Comparison of ENCODE assay signal across 8 cellular contexts in the genomic region with DNA sequence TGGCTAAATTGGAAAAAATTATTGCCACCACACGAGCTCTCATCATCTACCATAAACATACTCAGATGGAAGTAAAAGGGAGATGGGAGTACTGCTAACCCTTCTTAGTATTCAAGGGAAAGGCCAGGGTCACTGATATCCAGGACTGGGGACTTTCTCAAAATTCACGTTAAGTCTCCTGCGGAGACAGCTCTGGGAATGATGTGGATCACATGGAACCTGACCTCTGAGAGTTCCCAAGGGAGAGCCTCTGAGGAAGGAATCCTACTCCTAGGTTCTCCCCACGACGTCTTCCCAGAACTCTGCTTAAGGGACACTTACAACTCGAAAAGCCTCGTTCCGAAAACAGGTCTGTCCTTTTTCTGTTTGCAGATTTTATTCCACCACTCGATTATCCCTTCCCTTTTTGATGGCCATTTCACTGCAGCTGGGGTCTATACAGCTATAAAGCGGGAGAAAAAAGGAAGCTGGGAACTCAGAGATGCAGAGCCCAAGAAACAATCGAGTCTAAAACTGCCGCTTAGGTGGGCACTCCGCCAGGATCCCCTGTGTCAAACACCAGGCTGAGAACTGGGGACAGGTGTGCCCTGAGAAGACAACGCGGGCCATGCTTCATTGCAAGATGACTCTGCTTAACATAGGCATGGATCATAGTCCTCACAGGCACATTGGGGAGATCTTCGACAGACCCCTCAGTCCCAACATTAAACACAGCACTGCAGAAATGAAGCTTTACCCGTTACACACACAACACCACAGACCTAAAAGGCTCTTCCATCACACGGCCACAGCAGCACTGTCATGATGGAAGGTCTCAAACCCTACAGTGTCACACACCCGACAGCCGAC. TPM values are rescaled to one million over a fixed set of nuclear protein-coding genes. Genes with fewer than 3 reads are reported as not detected.
DNase-seq lines count a peak whose midpoint lies in the region; ATAC-seq and TF ChIP-seq lines count a peak whose summit lies in the region.

No MANE protein-coding gene starts in this region.

- POLR2A ChIA-PET in CD4-positive, alpha-beta memory T cell (lab: Charles Lee; ENCODE audit: partially characterized antibody) = interaction anchor here (0.6 to 2.5 kb wide), 11 partner anchors 20 to 908 kb away, joined by 3 to 11 read pairs (median 5); a partner anchor contains a TSS
- POLR2A ChIA-PET in HEK293 (lab: Yijun Ruan, JAX) = interaction anchor here (0.6 to 3.3 kb wide), 18 partner anchors 14 to 680 kb away, joined by 3 to 20 read pairs (median 5); a partner anchor contains a TSS

- peaks cover 16% of the 10 kb centered on the region for H3K36me3 ChIP-seq in CD4-positive, alpha-beta memory T cell (ENCODE audit: insufficient read depth, low read length)
- H3K36me3 ChIP-seq in HEK293 (ENCODE audit: control insufficient read depth in 2 of 2, insufficient read depth in 1 of 2, low read length in 2 of 2) (peaks cover 49 to 73% of the 10 kb centered on the region in 2 experiments), esophagus squamous epithelium (peaks cover 0 to 60% (median 0%) of the 10 kb centered on the region in 3 donors)

- peaks cover 22% of the 10 kb centered on the region for H3K4me1 ChIP-seq in CD4-positive, alpha-beta memory T cell (ENCODE audit: insufficient read depth, low read length)
- H3K4me1 ChIP-seq in HEK293 (ENCODE audit: control insufficient read depth, insufficient read depth, low read length) (peaks cover 10% of the 10 kb centered on the region; the same call in 1 of the 2 replicates), esophagus squamous epithelium (peaks cover 6 to 26% (median 10%) of the 10 kb centered on the region in 3 donors)

- 9 to 12% methylated on average over 15 to 18 of the region's 20 CpGs for WGBS in esophagus squamous epithelium, 2 donors

- CTCF ChIA-PET in CD4-positive, alpha-beta memory T cell (lab: Charles Lee; ENCODE audit: partially characterized antibody) = no interaction called here
- CTCF ChIA-PET in HEK293 (lab: Yijun Ruan, JAX) = interaction anchor here (0.5 to 0.7 kb wide), 3 partner anchors 19 to 867 kb away, joined by 4 read pairs; no protein-coding TSS in a partner anchor

- peak overlapping the region; percentile 97 to 100 (median 99) for H3K4me3 Mint-ChIP-seq in CD4-positive, alpha-beta memory T cell
- peak overlapping the region; percentile 99 for H3K4me3 Mint-ChIP-seq in natural killer cell treated with Interleukin-12 subunit alpha and Interleukin-12 subunit beta and Interleukin-15 and Interleukin-18, amount 100 ng/mL, for 72 hours

- no peaks in the 10 kb centered on the region for H3K27me3 ChIP-seq in CD4-positive, alpha-beta memory T cell (ENCODE audit: insufficient read depth, low read length)
- no peaks in the 10 kb centered on the region for H3K27me3 ChIP-seq in esophagus squamous epithelium

- H3K27ac ChIP-seq in CD4-positive, alpha-beta memory T cell (ENCODE audit: low read depth, low read length) = peak overlapping the region; percentile 75
- H3K27ac ChIP-seq in HEK293 (ENCODE audit: extremely low read depth, low read depth, low read length) (peak overlapping the region; percentile 87), esophagus squamous epithelium (peak overlapping the region; percentile 59 to 89 (median 85))

- in situ Hi-C loops in SK-MEL-5 (cut with HindIII; ENCODE audit: low pct_unique_long_range_greater_than_20kb, low sequenced_read_pairs) = no loop called here

- peaks cover 44 to 58% of the 10 kb centered on the region in 2 donors for H3K36me3 Mint-ChIP-seq in CD4-positive, alpha-beta memory T cell
- peaks cover 47% of the 10 kb centered on the region for H3K36me3 Mint-ChIP-seq in natural killer cell treated with Interleukin-12 subunit alpha and Interleukin-12 subunit beta and Interleukin-15 and Interleukin-18, amount 100 ng/mL, for 72 hours

- no peak for TF ChIP-seq POLR2A in esophagus squamous epithelium (IDR thresholded peaks at IDR 0.05)

- H3K27me3 Mint-ChIP-seq in CD4-positive, alpha-beta memory T cell = no peaks in the 10 kb centered on the region
- no peaks in the 10 kb centered on the region for H3K27me3 Mint-ChIP-seq in natural killer cell treated with Interleukin-12 subunit alpha and Interleukin-12 subunit beta and Interleukin-15 and Interleukin-18, amount 100 ng/mL, for 72 hours

- intact Hi-C loops in CD4-positive, alpha-beta memory T cell (cut with micrococcal nuclease) = loop anchor here (1.0 to 10.0 kb wide), 12 partner anchors 20 to 1091 kb away; a partner anchor contains a TSS
- intact Hi-C loops in esophagus squamous epithelium (cut with DNase I) = no loop called here

- 0 out of 2 replicates have a peak, but pooled peaks have one; percentile 50 for TF ChIP-seq CTCF in HEK293 (tag by site-specific recombination; IDR thresholded peaks at IDR 0.05)
- no peak for TF ChIP-seq CTCF in esophagus squamous epithelium (IDR thresholded peaks at IDR 0.05)

- H3K4me3 ChIP-seq in CD4-positive, alpha-beta memory T cell (ENCODE audit: low read length in 2 of 2) = peak overlapping the region; percentile 62 to 80
- peak overlapping the region; percentile 61 for H3K4me3 ChIP-seq in HEK293 (ENCODE audit: low read depth, low read length)
- peak overlapping the region; percentile 64 to 78 (median 72) for H3K4me3 ChIP-seq in esophagus squamous epithelium

- no peaks in the 10 kb centered on the region for H3K9me3 ChIP-seq in CD4-positive, alpha-beta memory T cell (ENCODE audit: control insufficient read depth in 1 of 2, low read length in 2 of 2)
- H3K9me3 ChIP-seq in HEK293 (ENCODE audit: control insufficient read depth, insufficient read depth, low read depth, low read length) (peaks cover 31% of the 10 kb centered on the region), esophagus squamous epithelium (peaks cover 0 to 38% (median 5%) of the 10 kb centered on the region in 3 donors)

- H3K9me3 Mint-ChIP-seq in CD4-positive, alpha-beta memory T cell = peaks cover under 1 to 33% (median 14%) of the 10 kb centered on the region in 8 donors
- H3K9me3 Mint-ChIP-seq in natural killer cell treated with Interleukin-12 subunit alpha and Interleukin-12 subunit beta and Interleukin-15 and Interleukin-18, amount 100 ng/mL, for 72 hours = peaks cover 6% of the 10 kb centered on the region

- H3K27ac Mint-ChIP-seq in CD4-positive, alpha-beta memory T cell = peak overlapping the region; percentile 95 to 99 (median 97)
- H3K27ac Mint-ChIP-seq in natural killer cell treated with Interleukin-12 subunit alpha and Interleukin-12 subunit beta and Interleukin-15 and Interleukin-18, amount 100 ng/mL, for 72 hours = peak overlapping the region; percentile 91 to 93

- peaks cover 22 to 49% (median 31%) of the 10 kb centered on the region in 4 donors for H3K4me1 Mint-ChIP-seq in CD4-positive, alpha-beta memory T cell
- peaks cover 26 to 28% of the 10 kb centered on the region in 2 donors for H3K4me1 Mint-ChIP-seq in natural killer cell treated with Interleukin-12 subunit alpha and Interleukin-12 subunit beta and Interleukin-15 and Interleukin-18, amount 100 ng/mL, for 72 hours (ENCODE audit: low read depth in 2 of 2)

- DNase-seq in CD4-positive, alpha-beta memory T cell = no peak
- DNase-seq in SK-MEL-5 (ENCODE audit: low read depth, low spot score) (peak; percentile 0), esophagus squamous epithelium (lab: John Stamatoyannopoulos, UW) (no peak), SK-N-DZ (ENCODE audit: low spot score) (no peak)
- no peak for DNase-seq in natural killer cell treated with Interleukin-12 subunit alpha and Interleukin-12 subunit beta and Interleukin-15 and Interleukin-18, amount 100 ng/mL, for 72 hours (ENCODE audit: low spot score)

- peak in 1 of 2 donors; percentile 45 for ATAC-seq in natural killer cell treated with Interleukin-12 subunit alpha and Interleukin-12 subunit beta and Interleukin-15 and Interleukin-18, amount 100 ng/mL, for 72 hours
- ATAC-seq in GM21717 (IDR thresholded peaks at IDR 0.05; ENCODE audit: unreplicated experiment) (no peak), HG03095 (IDR thresholded peaks at IDR 0.05; ENCODE audit: unreplicated experiment) (no peak)

TF ChIP-seq in HEK293, 187 proteins besides CTCF, POLR2A, EP300 and RAD21 (continues in another document):
- peak; percentile 79; the same call in 1 of the 2 replicates for TF ChIP-seq KLF7 (tag by site-specific recombination; IDR thresholded peaks at IDR 0.05; ENCODE audit: borderline replicate concordance)
- TF ChIP-seq ZNF747 (tag by site-specific recombination; IDR thresholded peaks at IDR 0.05) = no peak
- peak; percentile 99 for TF ChIP-seq ZBTB48 (tag by site-specific recombination; IDR thresholded peaks at IDR 0.05)
- TF ChIP-seq ZNF169 (tag by site-specific recombination; IDR thresholded peaks at IDR 0.05) = peak; percentile 73; the same call in 1 of the 2 replicates
- peak; percentile 45; the same call in 1 of the 2 replicates for TF ChIP-seq KLF9 (tag by site-specific recombination; IDR thresholded peaks at IDR 0.05; ENCODE audit: low read depth)

RNA-seq across cellular contexts. Expression of a gene that starts 0.8 kb away (rescaled TPM):
- 10 to 100 TPM; 17.0 to 19.8 TPM for total RNA-seq in CD4-positive, alpha-beta memory T cell
- 10 to 100 TPM in 1 of 2 donors, 1 to 10 TPM in 1; 7.0 to 13.9 TPM for polyA plus RNA-seq in CD4-positive, alpha-beta memory T cell
- total RNA-seq in SK-MEL-5 (2014; rRNA removed; shearing (Covaris generic)) = 2.9 and 6.3 TPM in 2 replicates
- 2.2 and 3.0 TPM in 2 replicates for polyA plus RNA-seq in SK-MEL-5 (2015; cell fraction: cytosol; rRNA removed)
- polyA plus RNA-seq in SK-MEL-5 (2015; cell fraction: nucleus; rRNA removed) = 11.6 and 12.2 TPM in 2 replicates
- total RNA-seq in esophagus squamous epithelium = 1 to 10 TPM; 2.2 to 6.7 (median 3.1) TPM
- total RNA-seq in natural killer cell treated with Interleukin-12 subunit alpha and Interleukin-12 subunit beta and Interleukin-15 and Interleukin-18, amount 100 ng/mL, for 72 hours = 1 to 10 TPM; 7.3 to 8.5 TPM
- 7.0 and 10.4 TPM in 2 replicates for polyA plus RNA-seq in SK-N-DZ (2014; cell fraction: cytosol; rRNA removed)
- polyA plus RNA-seq in SK-N-DZ (2014; cell fraction: nucleus; rRNA removed) = 17.3 and 25.4 TPM in 2 replicates

RNA-seq across cellular contexts. Expression of a gene that starts 20.0 kb away (rescaled TPM):
- 10 to 100 TPM; 17.5 to 17.6 TPM for total RNA-seq in CD4-positive, alpha-beta memory T cell
- polyA plus RNA-seq in CD4-positive, alpha-beta memory T cell = 1 to 10 TPM; 3.1 to 8.0 TPM
- total RNA-seq in SK-MEL-5 (2014; rRNA removed; shearing (Covaris generic)) = 5.4 and 5.8 TPM in 2 replicates
- polyA plus RNA-seq in SK-MEL-5 (2015; cell fraction: cytosol; rRNA removed) = 1.4 and 5.5 TPM in 2 replicates
- polyA plus RNA-seq in SK-MEL-5 (2015; cell fraction: nucleus; rRNA removed) = 11.3 and 12.6 TPM in 2 replicates
- 10 to 100 TPM in 1 of 4 donors, 1 to 10 TPM in 3; 1.4 to 12.6 (median 4.1) TPM for total RNA-seq in esophagus squamous epithelium
- total RNA-seq in natural killer cell treated with Interleukin-12 subunit alpha and Interleukin-12 subunit beta and Interleukin-15 and Interleukin-18, amount 100 ng/mL, for 72 hours = 10 to 100 TPM in 1 of 2 donors, 1 to 10 TPM in 1; 5.9 to 10.8 TPM
- polyA plus RNA-seq in SK-N-DZ (2014; cell fraction: cytosol; rRNA removed) = 8.9 and 9.5 TPM in 2 replicates
- 3.9 and 7.7 TPM in 2 replicates for polyA plus RNA-seq in SK-N-DZ (2014; cell fraction: nucleus; rRNA removed)
